ENCODE assay signal across 12 cellular contexts in genomic region chr15:63218114-63218808, GRCh38. TPM values are rescaled to one million over a fixed set of nuclear protein-coding genes. Genes with fewer than 3 reads are reported as not detected.
A peak's percentile ranks its signal among the peaks of the same experiment; 100 is the strongest.
DNase-seq lines count a peak whose midpoint lies in the region; ATAC-seq, FAIRE-seq and TF ChIP-seq lines count a peak whose summit lies in the region.
"Had no signal": no experiment of that assay in that cellular context is flagged by ENCODE, and none has a peak within 500 bp of the region (broad histone marks: within the 10 kb centered on the region; RNA-seq: fewer than 3 reads in every experiment).

No MANE protein-coding gene starts in this region.

- no peak for DNase-seq in Right ventricle myocardium inferior (ENCODE audit: missing footprints)
- no peak for DNase-seq in cardiac septum (ENCODE audit: low spot score)
- peak; percentile 89 for DNase-seq in bronchial epithelial cell (ENCODE audit: low read depth)
- DNase-seq in kidney tubule cell (ENCODE audit: low spot score), result peak; percentile 79
- no peak for DNase-seq in GM12892 (ENCODE audit: insufficient read length)
- DNase-seq in DMS79 treated with DMSO at 0.1 percent for 48 hours (lab: John Stamatoyannopoulos, UW), result no peak
- DNase-seq: CD4-positive, alpha-beta T cell; gastrocnemius medialis had no signal

- no peaks in the 10 kb centered on the region for H3K27me3 ChIP-seq in bronchial epithelial cell (ENCODE audit: control insufficient read depth, insufficient read depth, low read length)
- H3K27me3 ChIP-seq: gastrocnemius medialis had no signal

- intact Hi-C loops in Right ventricle myocardium inferior (cut with DNase I), result no loop called here
- intact Hi-C loops in cardiac septum (cut with DNase I), result no loop called here

- TF ChIP-seq POLR2A in GM12892 (IDR thresholded peaks at IDR 0.05; ENCODE audit: low read depth, low read length), result no peak

- no peak overlapping the region for H3K4me3 ChIP-seq in bronchial epithelial cell (ENCODE audit: low read depth, low read length)
- H3K4me3 ChIP-seq: gastrocnemius medialis, prostate gland had no signal

- H3K36me3 ChIP-seq in bronchial epithelial cell (ENCODE audit: control insufficient read depth, insufficient read depth, low read length), result no peaks in the 10 kb centered on the region
- H3K36me3 ChIP-seq: gastrocnemius medialis, prostate gland had no signal

- ATAC-seq in Right ventricle myocardium inferior (peak; percentile 64), GM19397 (IDR thresholded peaks at IDR 0.05; ENCODE audit: unreplicated experiment) (no peak), GM21423 (IDR thresholded peaks at IDR 0.05; ENCODE audit: unreplicated experiment) (no peak)
- ATAC-seq: stimulated activated effector memory CD8-positive, alpha-beta T cell treated with anti-CD3 and anti-CD28 coated beads, Interleukin-12 subunit alpha, Interleukin-12 subunit beta, amount 100 ng/mL, for 72 hours had no signal

- TF ChIP-seq CTCF in bronchial epithelial cell (IDR thresholded peaks at IDR 0.05; ENCODE audit: insufficient read depth, low read length, severe bottlenecking), result no peak

- FAIRE-seq in bronchial epithelial cell (lab: Jason Lieb, UNC) (no peak), GM12892 (lab: Jason Lieb, UNC) (no peak)

RNA-seq across cellular contexts. Expression of gene RAB8B, which starts 28.9 kb away (rescaled TPM):
- total RNA-seq in Right ventricle myocardium inferior (12.3 TPM), cardiac septum (8.7 TPM), bronchial epithelial cell (18.7 and 23.0 TPM in 2 replicates)
- polyA plus RNA-seq in GM12892 (2012; ENCODE audit: missing spikeins), result 73.7 TPM

RNA-seq across cellular contexts. Expression of gene APH1B, which starts 59.1 kb away (rescaled TPM):
- total RNA-seq in Right ventricle myocardium inferior (6.2 TPM), cardiac septum (7.7 TPM), bronchial epithelial cell (4.1 and 4.7 TPM in 2 replicates)
- 10.3 TPM for polyA plus RNA-seq in GM12892 (2012; ENCODE audit: missing spikeins)

Comparison
In these comparisons a context has a peak if more than half of its experiments do, and no peak if none do; other contexts are left out.
1. DNase-seq: peak in bronchial epithelial cell (single experiment) and kidney tubule cell (single experiment); none in Right ventricle myocardium inferior (single experiment), cardiac septum (single experiment), GM12892 (single experiment) and DMS79 treated with DMSO at 0.1 percent for 48 hours (single experiment).